ENCODE assay signal across 8 cellular contexts in the genomic region with DNA sequence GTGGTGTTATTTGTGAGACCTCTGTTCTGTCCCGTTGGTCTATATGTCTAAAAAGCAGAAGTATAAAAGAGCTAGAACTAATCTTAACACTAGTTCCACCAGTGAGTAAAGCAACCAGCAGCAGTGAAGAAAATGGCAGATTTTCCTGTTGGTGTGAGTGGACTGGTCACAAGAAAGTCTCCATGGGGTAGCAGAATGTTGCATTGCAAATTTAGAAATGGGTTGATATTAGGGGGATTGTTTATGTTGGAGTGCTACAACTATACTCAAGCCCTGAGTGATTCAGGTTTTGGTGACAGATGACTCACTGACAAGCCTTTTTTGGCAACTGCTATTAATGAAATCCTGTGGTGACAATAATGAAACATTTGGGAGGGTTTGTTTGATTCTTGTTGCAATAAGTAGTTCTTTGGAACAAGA. TPM values are rescaled to one million over a fixed set of nuclear protein-coding genes. Genes with fewer than 3 reads are reported as not detected.
DNase-seq lines count a peak whose midpoint lies in the region; ATAC-seq and TF ChIP-seq lines count a peak whose summit lies in the region.

No MANE protein-coding gene starts in this region.

- peaks cover 0 to 25% (median 2%) of the 10 kb centered on the region in 3 donors for H3K36me3 Mint-ChIP-seq in CD8-positive, alpha-beta memory T cell
- H3K36me3 Mint-ChIP-seq in natural killer cell (no peaks in the 10 kb centered on the region), endothelial cell (ENCODE audit: low read depth, unreplicated experiment) (peaks cover 15% of the 10 kb centered on the region)

- no peak overlapping the region for H3K27ac ChIP-seq in CD8-positive, alpha-beta memory T cell (ENCODE audit: low read depth, low read length)
- H3K27ac ChIP-seq in ascending aorta: peak overlapping the region; percentile 15 to 44

- no peaks in the 10 kb centered on the region for H3K9me3 ChIP-seq in CD8-positive, alpha-beta memory T cell (ENCODE audit: low read length)
- H3K9me3 ChIP-seq in ascending aorta: no peaks in the 10 kb centered on the region

- peak overlapping the region in 6 of 7 donors; percentile 24 to 61 (median 42) for H3K4me3 Mint-ChIP-seq in CD8-positive, alpha-beta memory T cell
- peak overlapping the region; percentile 65 for H3K4me3 Mint-ChIP-seq in natural killer cell
- H3K4me3 Mint-ChIP-seq in endothelial cell (ENCODE audit: unreplicated experiment): no peak overlapping the region

- no peak overlapping the region for H3K4me3 ChIP-seq in CD8-positive, alpha-beta memory T cell (ENCODE audit: low read length)
- H3K4me3 ChIP-seq in ascending aorta: no peak overlapping the region

- CTCF ChIA-PET in CD8-positive, alpha-beta memory T cell (lab: Charles Lee): no interaction called here

- no peak for DNase-seq in CD8-positive, alpha-beta memory T cell
- DNase-seq in KBM-7: peak; percentile 57
- no peak for DNase-seq in ascending aorta (ENCODE audit: low spot score in 2 of 2)
- DNase-seq in natural killer cell: no peak
- DNase-seq in SHP77 treated with DMSO at 0.1 percent for 48 hours (lab: John Stamatoyannopoulos, UW): no peak
- DNase-seq in endothelial cell (ENCODE audit: low spot score): no peak
- DNase-seq in NCI-H82 (lab: John Stamatoyannopoulos, UW): no peak

- in situ Hi-C loops in KBM-7 (cut with MboI; ENCODE audit: low pct_unique_long_range_greater_than_20kb, low sequenced_read_pairs): no loop called here

- intact Hi-C loops in ascending aorta (cut with DNase I) (no loop called here), natural killer cell (cut with micrococcal nuclease) (no loop called here)

- peak overlapping the region in 6 of 8 donors; percentile 16 to 68 (median 50) for H3K27ac Mint-ChIP-seq in CD8-positive, alpha-beta memory T cell
- H3K27ac Mint-ChIP-seq in natural killer cell (peak overlapping the region; percentile 71 to 74), endothelial cell (ENCODE audit: unreplicated experiment) (no peak overlapping the region)

- no peaks in the 10 kb centered on the region for H3K36me3 ChIP-seq in CD8-positive, alpha-beta memory T cell (ENCODE audit: insufficient read depth, low read length)
- H3K36me3 ChIP-seq in ascending aorta: no peaks in the 10 kb centered on the region

- ATAC-seq in GM21447 (IDR thresholded peaks at IDR 0.05; ENCODE audit: unreplicated experiment) (peak; percentile 55), natural killer cell (peak; percentile 38 to 69 (median 51))

- H3K9me3 Mint-ChIP-seq in CD8-positive, alpha-beta memory T cell: no peaks in the 10 kb centered on the region
- H3K9me3 Mint-ChIP-seq in natural killer cell (no peaks in the 10 kb centered on the region), endothelial cell (ENCODE audit: unreplicated experiment) (no peaks in the 10 kb centered on the region)

- TF ChIP-seq CTCF in ascending aorta (IDR thresholded peaks at IDR 0.05): no peak
- TF ChIP-seq CTCF in natural killer cell (IDR thresholded peaks at IDR 0.05): no peak
- no peak for TF ChIP-seq CTCF in endothelial cell (IDR thresholded peaks at IDR 0.05; ENCODE audit: unreplicated experiment)

- peaks cover 48 to 74% (median 60%) of the 10 kb centered on the region in 3 donors for H3K4me1 Mint-ChIP-seq in CD8-positive, alpha-beta memory T cell
- H3K4me1 Mint-ChIP-seq in natural killer cell (peaks cover 41 to 50% of the 10 kb centered on the region in 2 donors), endothelial cell (ENCODE audit: unreplicated experiment) (peaks cover 22% of the 10 kb centered on the region)

- no peaks in the 10 kb centered on the region for H3K27me3 Mint-ChIP-seq in CD8-positive, alpha-beta memory T cell
- no peaks in the 10 kb centered on the region for H3K27me3 Mint-ChIP-seq in natural killer cell (ENCODE audit: low read depth in 2 of 2)
- peaks cover 2% of the 10 kb centered on the region for H3K27me3 Mint-ChIP-seq in endothelial cell (ENCODE audit: unreplicated experiment)

- POLR2A ChIA-PET in CD8-positive, alpha-beta memory T cell (lab: Charles Lee): no interaction called here

- H3K27me3 ChIP-seq in CD8-positive, alpha-beta memory T cell (ENCODE audit: insufficient read depth, low read length, poor library complexity, severe bottlenecking): no peaks in the 10 kb centered on the region
- H3K27me3 ChIP-seq in ascending aorta: no peaks in the 10 kb centered on the region

- H3K4me1 ChIP-seq in CD8-positive, alpha-beta memory T cell (ENCODE audit: insufficient read depth, low read length): peaks cover 46% of the 10 kb centered on the region
- peaks cover 10 to 28% of the 10 kb centered on the region in 2 donors for H3K4me1 ChIP-seq in ascending aorta

RNA-seq across cellular contexts. Expression of a gene that starts 5.6 kb away (rescaled TPM):
- total RNA-seq in CD8-positive, alpha-beta memory T cell: 10 to 100 TPM; 49.6 to 57.0 TPM
- 11.0 TPM for polyA plus RNA-seq in CD8-positive, alpha-beta memory T cell
- total RNA-seq in ascending aorta (78.3 TPM), natural killer cell (10 to 100 TPM; 36.0 to 50.0 (median 43.8) TPM), endothelial cell (ENCODE audit: unreplicated experiment) (43.7 TPM)

RNA-seq across cellular contexts. Expression of a gene that starts 10.8 kb away (rescaled TPM):
- 100 to 1,000 TPM; 130 to 133 TPM for total RNA-seq in CD8-positive, alpha-beta memory T cell
- 115 TPM for polyA plus RNA-seq in CD8-positive, alpha-beta memory T cell
- total RNA-seq in ascending aorta: 20.5 TPM
- 10 to 100 TPM; 16.0 to 21.2 (median 21.1) TPM for total RNA-seq in natural killer cell
- 50.5 TPM for total RNA-seq in endothelial cell (ENCODE audit: unreplicated experiment)
